In the genomic region with DNA sequence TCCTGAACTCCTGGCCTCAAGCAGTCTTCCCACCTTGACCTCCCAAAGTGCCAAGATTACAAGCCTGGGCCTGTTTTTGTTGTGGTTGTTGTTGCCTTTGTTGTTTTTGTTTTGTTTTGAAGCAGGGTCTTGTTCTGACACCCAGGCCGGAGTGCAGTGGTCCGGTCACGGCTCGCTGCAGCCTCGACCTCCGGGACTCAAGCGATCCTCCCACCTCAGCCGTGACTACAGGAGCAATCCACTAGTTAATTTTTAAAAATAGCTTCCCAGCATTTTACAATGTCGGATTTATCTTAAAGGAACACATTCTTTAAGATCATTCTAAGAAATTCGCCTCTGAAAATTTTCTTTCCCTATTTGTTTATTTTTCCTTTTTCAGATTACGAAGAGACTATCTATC, we compare ENCODE assay signal across 12 cellular contexts. TPM values are rescaled to one million over a fixed set of nuclear protein-coding genes. Genes with fewer than 3 reads are reported as not detected.
DNase-seq lines count a peak whose midpoint lies in the region; ATAC-seq and TF ChIP-seq lines count a peak whose summit lies in the region.
"Had no signal": no experiment of that assay in that cellular context is flagged by ENCODE, and none has a peak within 500 bp of the region (broad histone marks: within the 10 kb centered on the region; RNA-seq: fewer than 3 reads in every experiment).

No MANE protein-coding gene starts in this region.

- TF ChIP-seq CTCF in GM12865 (IDR thresholded peaks at IDR 0.05; ENCODE audit: insufficient read depth, low read depth, low read length, missing control alignments) = no peak
- TF ChIP-seq CTCF in GM13976 (IDR thresholded peaks at IDR 0.05; ENCODE audit: borderline replicate concordance, control extremely low read depth, extremely low read depth, insufficient read depth, missing control alignments) = no peak

- CTCF ChIA-PET in activated CD4-positive, alpha-beta memory T cell treated with anti-CD3 and anti-CD28 coated beads, Interleukin-2, amount 10 ng/mL, durations not matched to agents 7 days and 5 days (lab: Charles Lee) = interaction anchor here (1.1 kb wide), 1 partner anchor 106 kb away, joined by 3 read pairs; no protein-coding TSS in a partner anchor

- no peak overlapping the region for H3K4me3 Mint-ChIP-seq in activated CD4-positive, alpha-beta memory T cell treated with anti-CD3 and anti-CD28 coated beads, Interleukin-2, amount 10 ng/mL, durations not matched to agents 7 days and 5 days
- H3K4me3 Mint-ChIP-seq in immature natural killer cell = peak overlapping the region; percentile 11 to 60 (median 37)
- peak overlapping the region; percentile 5 for H3K4me3 Mint-ChIP-seq in stimulated activated effector memory CD8-positive, alpha-beta T cell treated with anti-CD3 and anti-CD28 coated beads, Interleukin-12 subunit alpha, Interleukin-12 subunit beta, amount 100 ng/mL, for 72 hours
- H3K4me3 Mint-ChIP-seq: GM23338, neural crest cell had no signal

- POLR2A ChIA-PET in activated CD4-positive, alpha-beta memory T cell treated with anti-CD3 and anti-CD28 coated beads, Interleukin-2, amount 10 ng/mL, durations not matched to agents 7 days and 5 days (lab: Charles Lee) = interaction anchor here (1.1 to 8.0 kb wide), 4 partner anchors 23 to 106 kb away, joined by 3 to 79 read pairs (median 30); a partner anchor contains a TSS

- H3K27ac Mint-ChIP-seq in activated CD4-positive, alpha-beta memory T cell treated with anti-CD3 and anti-CD28 coated beads, Interleukin-2, amount 10 ng/mL, durations not matched to agents 7 days and 5 days = peak overlapping the region; percentile 41
- H3K27ac Mint-ChIP-seq in immature natural killer cell = peak overlapping the region; percentile 50 to 95 (median 90)
- peak overlapping the region; percentile 90 for H3K27ac Mint-ChIP-seq in stimulated activated effector memory CD8-positive, alpha-beta T cell treated with anti-CD3 and anti-CD28 coated beads, Interleukin-12 subunit alpha, Interleukin-12 subunit beta, amount 100 ng/mL, for 72 hours
- H3K27ac Mint-ChIP-seq: GM23338 had no signal

- no peaks in the 10 kb centered on the region for H3K27me3 Mint-ChIP-seq in activated CD4-positive, alpha-beta memory T cell treated with anti-CD3 and anti-CD28 coated beads, Interleukin-2, amount 10 ng/mL, durations not matched to agents 7 days and 5 days
- peaks cover 2 to 13% (median 7%) of the 10 kb centered on the region in 3 donors for H3K27me3 Mint-ChIP-seq in immature natural killer cell (ENCODE audit: low read depth in 3 of 3)

- no peak for ATAC-seq in stimulated activated effector memory CD8-positive, alpha-beta T cell treated with anti-CD3 and anti-CD28 coated beads, Interleukin-12 subunit alpha, Interleukin-12 subunit beta, amount 100 ng/mL, for 72 hours
- ATAC-seq: GM23338, K562 had no signal

- in situ Hi-C loops in GM13976 (cut with MboI; ENCODE audit: low sequenced_read_pairs, unreplicated experiment) = no loop called here

- H3K9me3 Mint-ChIP-seq in activated CD4-positive, alpha-beta memory T cell treated with anti-CD3 and anti-CD28 coated beads, Interleukin-2, amount 10 ng/mL, durations not matched to agents 7 days and 5 days = no peaks in the 10 kb centered on the region
- no peaks in the 10 kb centered on the region for H3K9me3 Mint-ChIP-seq in immature natural killer cell
- no peaks in the 10 kb centered on the region for H3K9me3 Mint-ChIP-seq in stimulated activated effector memory CD8-positive, alpha-beta T cell treated with anti-CD3 and anti-CD28 coated beads, Interleukin-12 subunit alpha, Interleukin-12 subunit beta, amount 100 ng/mL, for 72 hours
- H3K9me3 Mint-ChIP-seq: GM23338, neural crest cell had no signal

- H3K36me3 Mint-ChIP-seq in activated CD4-positive, alpha-beta memory T cell treated with anti-CD3 and anti-CD28 coated beads, Interleukin-2, amount 10 ng/mL, durations not matched to agents 7 days and 5 days (ENCODE audit: low read depth) = peaks cover 32% of the 10 kb centered on the region
- H3K36me3 Mint-ChIP-seq in immature natural killer cell = peaks cover 0 to 4% (median 3%) of the 10 kb centered on the region in 3 donors
- peaks cover 48% of the 10 kb centered on the region for H3K36me3 Mint-ChIP-seq in stimulated activated effector memory CD8-positive, alpha-beta T cell treated with anti-CD3 and anti-CD28 coated beads, Interleukin-12 subunit alpha, Interleukin-12 subunit beta, amount 100 ng/mL, for 72 hours

- DNase-seq in GM12865 (ENCODE audit: low read depth) = peak; percentile 71
- no peak for DNase-seq in activated CD4-positive, alpha-beta memory T cell treated with anti-CD3 and anti-CD28 coated beads, Interleukin-2, amount 10 ng/mL, durations not matched to agents 7 days and 5 days
- no peak for DNase-seq in immature natural killer cell
- no peak for DNase-seq in stimulated activated effector memory CD8-positive, alpha-beta T cell treated with anti-CD3 and anti-CD28 coated beads, Interleukin-12 subunit alpha, Interleukin-12 subunit beta, amount 100 ng/mL, for 72 hours (ENCODE audit: low spot score in 2 of 2)
- no peak for DNase-seq in GM13976 (ENCODE audit: low spot score)
- DNase-seq in hepatic stellate cell (ENCODE audit: low spot score) = no peak
- no peak for DNase-seq in SKM-1 (lab: John Stamatoyannopoulos, UW; ENCODE audit: unreplicated experiment)
- DNase-seq: activated CD8-positive, alpha-beta memory T cell treated with anti-CD3 and anti-CD28 coated beads for 24 hours had no signal

- peaks cover 58% of the 10 kb centered on the region for H3K4me1 Mint-ChIP-seq in activated CD4-positive, alpha-beta memory T cell treated with anti-CD3 and anti-CD28 coated beads, Interleukin-2, amount 10 ng/mL, durations not matched to agents 7 days and 5 days
- H3K4me1 Mint-ChIP-seq in immature natural killer cell = peaks cover 57 to 65% of the 10 kb centered on the region in 2 donors
- H3K4me1 Mint-ChIP-seq in stimulated activated effector memory CD8-positive, alpha-beta T cell treated with anti-CD3 and anti-CD28 coated beads, Interleukin-12 subunit alpha, Interleukin-12 subunit beta, amount 100 ng/mL, for 72 hours = peaks cover 51% of the 10 kb centered on the region

- H3K4me3 ChIP-seq in GM12865 (ENCODE audit: low read depth, low read length) = peak overlapping the region; percentile 33
- H3K4me3 ChIP-seq: GM23338, K562, SJSA1 had no signal

RNA-seq across cellular contexts. Expression of a gene that starts 27.7 kb away (rescaled TPM):
- total RNA-seq in activated CD4-positive, alpha-beta memory T cell treated with anti-CD3 and anti-CD28 coated beads, Interleukin-2, amount 10 ng/mL, durations not matched to agents 7 days and 5 days = 10 to 100 TPM; 57.5 to 60.6 TPM
- polyA plus RNA-seq in immature natural killer cell = 10 to 100 TPM; 36.7 to 64.2 (median 50.6) TPM
